ENCODE assay signal across 1 cellular context in genomic region chr13:28532226-28533048, GRCh38.
A peak's percentile ranks its signal among the peaks of the same experiment; 100 is the strongest.
TF ChIP-seq lines count a peak whose summit lies in the region.

No MANE protein-coding gene starts in this region.

TF ChIP-seq in K562, 482 proteins besides CTCF, POLR2A, EP300 and RAD21 (continued from another document and continues in another):
- TF ChIP-seq MLX (CRISPR knock-in tag; conservative IDR thresholded peaks at IDR 0.05) (no peak), CREB1 (IDR thresholded peaks at IDR 0.05) (0 out of 2 replicates have a peak, but pooled peaks have one; percentile 19), CREB1 (CRISPR knock-in tag; IDR thresholded peaks at IDR 0.05) (no peak), ZBTB1 (CRISPR knock-in tag; IDR thresholded peaks at IDR 0.05; ENCODE audit: borderline replicate concordance, low read depth) (no peak), PHB2 (IDR thresholded peaks at IDR 0.05; ENCODE audit: low read depth) (0 out of 2 replicates have a peak, but pooled peaks have one; percentile 21), FOXJ3 (CRISPR knock-in tag; IDR thresholded peaks at IDR 0.05) (no peak), GTF2E2 (tag; IDR thresholded peaks at IDR 0.05) (no peak), ZNF444 (CRISPR knock-in tag; IDR thresholded peaks at IDR 0.05) (no peak), THRAP3 (IDR thresholded peaks at IDR 0.05; ENCODE audit: borderline replicate concordance) (no peak), CBFA2T3 (IDR thresholded peaks at IDR 0.05) (peak; percentile 95), NUFIP1 (IDR thresholded peaks at IDR 0.05; ENCODE audit: partially characterized antibody) (no peak), DIDO1 (tag; IDR thresholded peaks at IDR 0.05; ENCODE audit: low read depth) (no peak), ZNF197 (CRISPR knock-in tag; IDR thresholded peaks at IDR 0.05; ENCODE audit: low read depth) (no peak), HBP1 (CRISPR knock-in tag; IDR thresholded peaks at IDR 0.05) (no peak), ILK (tag; IDR thresholded peaks at IDR 0.05; ENCODE audit: borderline replicate concordance, low read depth) (no peak), HNRNPL (IDR thresholded peaks at IDR 0.05; ENCODE audit: low read depth, low read length) (no peak), ETV5 (CRISPR knock-in tag; IDR thresholded peaks at IDR 0.05; ENCODE audit: low read depth) (peak; percentile 55; the same call in 1 of the 2 replicates), FOXK2 (conservative IDR thresholded peaks at IDR 0.05 in 1 of 2, IDR thresholded peaks at IDR 0.05 in 1 of 2; ENCODE audit: low read depth in 2 of 2) (peak; percentile 93 to 95; a peak in 3 of 4 replicates), TARDBP (IDR thresholded peaks at IDR 0.05) (no peak), ETV1 (tag; conservative IDR thresholded peaks at IDR 0.05; ENCODE audit: low read depth) (no peak; the same call in 1 of the 2 replicates), ZNF324 (CRISPR knock-in tag; IDR thresholded peaks at IDR 0.05) (no peak), ZNF280B (CRISPR knock-in tag; IDR thresholded peaks at IDR 0.05) (no peak), TAF15 (IDR thresholded peaks at IDR 0.05; ENCODE audit: low read depth, low read length) (no peak), HDGF (IDR thresholded peaks at IDR 0.05) (no peak), THRB (CRISPR knock-in tag; conservative IDR thresholded peaks at IDR 0.05) (no peak), SOX6 (IDR thresholded peaks at IDR 0.05) (peak; percentile 76; the same call in 1 of the 2 replicates), ZSCAN29 (IDR thresholded peaks at IDR 0.05) (no peak), PRMT5 (CRISPR knock-in tag; IDR thresholded peaks at IDR 0.05) (no peak), YY1 (IDR thresholded peaks at IDR 0.05; ENCODE audit: borderline replicate concordance in 1 of 3, control insufficient read depth in 1 of 3, extremely low read depth in 1 of 3, insufficient read depth in 3 of 3, insufficient read length in 1 of 3, insufficient replicate concordance in 2 of 3, low read depth in 1 of 3, low read length in 2 of 3) (peak in 2 of 3 experiments; percentile 9 to 10), MEIS2 (IDR thresholded peaks at IDR 0.05; ENCODE audit: partially characterized antibody) (peak; percentile 89), NR4A1 (CRISPR knock-in tag; IDR thresholded peaks at IDR 0.05) (no peak), NR4A1 (tag; IDR thresholded peaks at IDR 0.05) (no peak), XRCC4 (IDR thresholded peaks at IDR 0.05; ENCODE audit: extremely low read depth, insufficient read depth, insufficient read length) (no peak), SRSF1 (IDR thresholded peaks at IDR 0.05; ENCODE audit: low read depth, low read length) (no peak), ZFX (CRISPR knock-in tag; IDR thresholded peaks at IDR 0.05) (peak; percentile 83), SIRT6 (IDR thresholded peaks at IDR 0.05; ENCODE audit: low read depth, low read length) (no peak), NCOR1 (IDR thresholded peaks at IDR 0.05) (peak; percentile 92), STAG1 (CRISPR knock-in tag; IDR thresholded peaks at IDR 0.05; ENCODE audit: borderline replicate concordance) (no peak), BRD4 (IDR thresholded peaks at IDR 0.05) (no peak), ETS2 (tag; IDR thresholded peaks at IDR 0.05; ENCODE audit: borderline replicate concordance, poor library complexity, severe bottlenecking) (no peak), THAP7 (CRISPR knock-in tag; IDR thresholded peaks at IDR 0.05) (no peak), FOXK1 (CRISPR knock-in tag; IDR thresholded peaks at IDR 0.05; ENCODE audit: borderline replicate concordance) (0 out of 2 replicates have a peak, but pooled peaks have one; percentile 26), ZZZ3 (IDR thresholded peaks at IDR 0.05) (no peak), FOXP1 (CRISPR knock-in tag; IDR thresholded peaks at IDR 0.05) (peak; percentile 89), ZNF79 (CRISPR knock-in tag; IDR thresholded peaks at IDR 0.05; ENCODE audit: low read depth) (no peak), ZNF165 (CRISPR knock-in tag; IDR thresholded peaks at IDR 0.05; ENCODE audit: borderline replicate concordance) (no peak), RBM39 (optimal IDR thresholded peaks at IDR 0.05; ENCODE audit: low read depth, low read length) (no peak)
- TF ChIP-seq, protein P1, sequence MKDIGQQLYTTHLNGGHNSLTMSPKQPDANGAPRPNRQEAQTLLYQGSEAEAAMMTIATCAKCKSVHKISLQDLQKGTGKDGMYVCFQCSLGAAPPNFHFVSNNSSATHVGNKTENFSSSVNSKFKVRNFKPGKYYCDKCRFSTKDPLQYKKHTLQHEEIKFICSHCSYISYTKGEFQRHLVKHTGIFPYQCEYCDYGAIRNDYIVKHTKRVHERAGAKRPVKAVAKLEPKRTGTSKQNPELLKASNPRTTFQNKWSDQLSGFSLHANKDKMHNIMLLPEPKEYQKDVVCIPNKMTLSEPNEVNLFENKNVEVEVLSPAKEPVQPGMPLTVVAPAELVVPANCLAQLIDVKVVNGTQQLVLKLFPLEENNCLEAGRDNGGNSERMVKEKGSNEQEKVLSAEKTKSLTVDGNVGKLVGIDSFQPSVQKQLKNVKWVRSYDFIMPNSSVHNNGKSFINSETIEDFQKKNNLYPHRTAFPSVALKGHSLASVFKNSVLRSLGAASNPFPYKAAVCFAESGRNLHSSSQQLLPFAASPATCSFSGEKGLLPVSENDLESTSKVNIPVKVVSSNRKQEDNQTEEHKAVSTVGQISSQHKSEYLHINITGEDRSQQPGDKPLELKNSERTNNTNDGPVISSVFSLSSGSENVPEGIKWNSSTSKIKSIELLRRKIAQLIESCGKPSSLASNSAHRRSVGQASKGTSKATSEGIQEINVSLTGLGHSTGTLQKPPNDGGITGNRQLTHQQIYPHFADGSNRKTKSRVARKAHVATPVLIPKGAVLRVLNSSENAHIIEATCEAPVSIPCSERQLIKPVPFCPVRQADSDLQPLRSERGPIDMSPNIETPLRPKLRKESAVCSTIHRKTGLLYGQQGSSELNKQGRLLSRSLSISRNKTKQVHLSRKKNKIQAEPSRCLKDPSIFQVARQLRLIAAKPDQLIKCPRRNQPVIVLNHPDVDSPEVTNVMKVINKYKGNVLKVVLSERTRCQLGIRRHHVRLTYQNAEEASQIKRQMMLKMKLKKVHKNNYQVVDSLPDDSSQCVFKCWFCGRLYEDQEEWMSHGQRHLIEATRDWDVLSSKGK (CRISPR knock-in tag; IDR thresholded peaks at IDR 0.05): no peak
- TF ChIP-seq, protein P2, sequence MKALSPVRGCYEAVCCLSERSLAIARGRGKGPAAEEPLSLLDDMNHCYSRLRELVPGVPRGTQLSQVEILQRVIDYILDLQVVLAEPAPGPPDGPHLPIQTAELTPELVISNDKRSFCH (CRISPR knock-in tag; IDR thresholded peaks at IDR 0.05): no peak
- TF ChIP-seq, protein P2 (tag; IDR thresholded peaks at IDR 0.05): no peak
- TF ChIP-seq, protein P3, sequence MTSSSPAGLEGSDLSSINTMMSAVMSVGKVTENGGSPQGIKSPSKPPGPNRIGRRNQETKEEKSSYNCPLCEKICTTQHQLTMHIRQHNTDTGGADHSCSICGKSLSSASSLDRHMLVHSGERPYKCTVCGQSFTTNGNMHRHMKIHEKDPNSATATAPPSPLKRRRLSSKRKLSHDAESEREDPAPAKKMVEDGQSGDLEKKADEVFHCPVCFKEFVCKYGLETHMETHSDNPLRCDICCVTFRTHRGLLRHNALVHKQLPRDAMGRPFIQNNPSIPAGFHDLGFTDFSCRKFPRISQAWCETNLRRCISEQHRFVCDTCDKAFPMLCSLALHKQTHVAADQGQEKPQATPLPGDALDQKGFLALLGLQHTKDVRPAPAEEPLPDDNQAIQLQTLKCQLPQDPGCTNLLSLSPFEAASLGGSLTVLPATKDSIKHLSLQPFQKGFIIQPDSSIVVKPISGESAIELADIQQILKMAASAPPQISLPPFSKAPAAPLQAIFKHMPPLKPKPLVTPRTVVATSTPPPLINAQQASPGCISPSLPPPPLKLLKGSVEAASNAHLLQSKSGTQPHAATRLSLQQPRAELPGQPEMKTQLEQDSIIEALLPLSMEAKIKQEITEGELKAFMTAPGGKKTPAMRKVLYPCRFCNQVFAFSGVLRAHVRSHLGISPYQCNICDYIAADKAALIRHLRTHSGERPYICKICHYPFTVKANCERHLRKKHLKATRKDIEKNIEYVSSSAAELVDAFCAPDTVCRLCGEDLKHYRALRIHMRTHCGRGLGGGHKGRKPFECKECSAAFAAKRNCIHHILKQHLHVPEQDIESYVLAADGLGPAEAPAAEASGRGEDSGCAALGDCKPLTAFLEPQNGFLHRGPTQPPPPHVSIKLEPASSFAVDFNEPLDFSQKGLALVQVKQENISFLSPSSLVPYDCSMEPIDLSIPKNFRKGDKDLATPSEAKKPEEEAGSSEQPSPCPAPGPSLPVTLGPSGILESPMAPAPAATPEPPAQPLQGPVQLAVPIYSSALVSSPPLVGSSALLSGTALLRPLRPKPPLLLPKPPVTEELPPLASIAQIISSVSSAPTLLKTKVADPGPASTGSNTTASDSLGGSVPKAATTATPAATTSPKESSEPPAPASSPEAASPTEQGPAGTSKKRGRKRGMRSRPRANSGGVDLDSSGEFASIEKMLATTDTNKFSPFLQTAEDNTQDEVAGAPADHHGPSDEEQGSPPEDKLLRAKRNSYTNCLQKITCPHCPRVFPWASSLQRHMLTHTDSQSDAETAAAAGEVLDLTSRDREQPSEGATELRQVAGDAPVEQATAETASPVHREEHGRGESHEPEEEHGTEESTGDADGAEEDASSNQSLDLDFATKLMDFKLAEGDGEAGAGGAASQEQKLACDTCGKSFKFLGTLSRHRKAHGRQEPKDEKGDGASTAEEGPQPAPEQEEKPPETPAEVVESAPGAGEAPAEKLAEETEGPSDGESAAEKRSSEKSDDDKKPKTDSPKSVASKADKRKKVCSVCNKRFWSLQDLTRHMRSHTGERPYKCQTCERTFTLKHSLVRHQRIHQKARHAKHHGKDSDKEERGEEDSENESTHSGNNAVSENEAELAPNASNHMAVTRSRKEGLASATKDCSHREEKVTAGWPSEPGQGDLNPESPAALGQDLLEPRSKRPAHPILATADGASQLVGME (CRISPR knock-in tag; IDR thresholded peaks at IDR 0.05): no peak
- TF ChIP-seq, protein P4, sequence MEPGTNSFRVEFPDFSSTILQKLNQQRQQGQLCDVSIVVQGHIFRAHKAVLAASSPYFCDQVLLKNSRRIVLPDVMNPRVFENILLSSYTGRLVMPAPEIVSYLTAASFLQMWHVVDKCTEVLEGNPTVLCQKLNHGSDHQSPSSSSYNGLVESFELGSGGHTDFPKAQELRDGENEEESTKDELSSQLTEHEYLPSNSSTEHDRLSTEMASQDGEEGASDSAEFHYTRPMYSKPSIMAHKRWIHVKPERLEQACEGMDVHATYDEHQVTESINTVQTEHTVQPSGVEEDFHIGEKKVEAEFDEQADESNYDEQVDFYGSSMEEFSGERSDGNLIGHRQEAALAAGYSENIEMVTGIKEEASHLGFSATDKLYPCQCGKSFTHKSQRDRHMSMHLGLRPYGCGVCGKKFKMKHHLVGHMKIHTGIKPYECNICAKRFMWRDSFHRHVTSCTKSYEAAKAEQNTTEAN (CRISPR knock-in tag; IDR thresholded peaks at IDR 0.05): no peak
- TF ChIP-seq, protein P5, sequence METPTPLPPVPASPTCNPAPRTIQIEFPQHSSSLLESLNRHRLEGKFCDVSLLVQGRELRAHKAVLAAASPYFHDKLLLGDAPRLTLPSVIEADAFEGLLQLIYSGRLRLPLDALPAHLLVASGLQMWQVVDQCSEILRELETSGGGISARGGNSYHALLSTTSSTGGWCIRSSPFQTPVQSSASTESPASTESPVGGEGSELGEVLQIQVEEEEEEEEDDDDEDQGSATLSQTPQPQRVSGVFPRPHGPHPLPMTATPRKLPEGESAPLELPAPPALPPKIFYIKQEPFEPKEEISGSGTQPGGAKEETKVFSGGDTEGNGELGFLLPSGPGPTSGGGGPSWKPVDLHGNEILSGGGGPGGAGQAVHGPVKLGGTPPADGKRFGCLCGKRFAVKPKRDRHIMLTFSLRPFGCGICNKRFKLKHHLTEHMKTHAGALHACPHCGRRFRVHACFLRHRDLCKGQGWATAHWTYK (CRISPR knock-in tag; IDR thresholded peaks at IDR 0.05): no peak
